1 cellular context compared by ENCODE assay signal in genomic region chr10:87861953-87862643, GRCh38.
TF ChIP-seq lines count a peak whose summit lies in the region.

No MANE protein-coding gene starts in this region.

TF ChIP-seq in GM12878, 131 proteins besides CTCF, POLR2A, EP300 and RAD21 (continued from another document and continues in another):
- TF ChIP-seq CHD2 (IDR thresholded peaks at IDR 0.05; ENCODE audit: borderline replicate concordance, low read depth, low read length) (peak; percentile 96), HDGF (IDR thresholded peaks at IDR 0.05) (no peak), DPF2 (IDR thresholded peaks at IDR 0.05) (peak; percentile 77), TARDBP (IDR thresholded peaks at IDR 0.05; ENCODE audit: borderline replicate concordance) (peak; percentile 81), TCF3 (IDR thresholded peaks at IDR 0.05; ENCODE audit: borderline replicate concordance, insufficient read depth, low read depth, low read length) (peak; percentile 86; the same call in 1 of the 2 replicates), ASH2L (IDR thresholded peaks at IDR 0.05; ENCODE audit: borderline replicate concordance, low read depth) (no peak), GABPA (IDR thresholded peaks at IDR 0.05; ENCODE audit: low read depth) (peak; percentile 49; the same call in 1 of the 2 replicates), CEBPB (IDR thresholded peaks at IDR 0.05; ENCODE audit: borderline replicate concordance in 1 of 2, low read depth in 2 of 2, low read length in 2 of 2) (no peak), WRNIP1 (IDR thresholded peaks at IDR 0.05; ENCODE audit: borderline replicate concordance, low read depth, low read length) (peak; percentile 95; the same call in 1 of the 2 replicates), MEF2B (IDR thresholded peaks at IDR 0.05; ENCODE audit: partially characterized antibody, poor library complexity, severe bottlenecking) (peak; percentile 79), CEBPZ (IDR thresholded peaks at IDR 0.05; ENCODE audit: low read depth, low read length) (0 out of 2 replicates have a peak, but pooled peaks have one; percentile 24), LARP7 (IDR thresholded peaks at IDR 0.05) (0 out of 2 replicates have a peak, but pooled peaks have one; percentile 61), RCOR1 (conservative IDR thresholded peaks at IDR 0.05; ENCODE audit: low read depth, low read length) (peak; percentile 95), POLR2AphosphoS5 (IDR thresholded peaks at IDR 0.05; ENCODE audit: low read length) (peak; percentile 91), HCFC1 (IDR thresholded peaks at IDR 0.05; ENCODE audit: low read length) (peak; percentile 62), NR2C1 (IDR thresholded peaks at IDR 0.05) (peak; percentile 74), MEF2A (IDR thresholded peaks at IDR 0.05; ENCODE audit: insufficient read depth, low read depth, low read length) (peak; percentile 73; the same call in 1 of the 2 replicates), BHLHE40 (IDR thresholded peaks at IDR 0.05; ENCODE audit: borderline replicate concordance in 1 of 2, low read depth in 2 of 2, low read length in 1 of 2) (peak; percentile 96 to 99), SP1 (IDR thresholded peaks at IDR 0.05; ENCODE audit: low read depth, low read length) (peak; percentile 100), ZNF24 (IDR thresholded peaks at IDR 0.05) (peak; percentile 81), NR2C2 (IDR thresholded peaks at IDR 0.05; ENCODE audit: borderline replicate concordance, control insufficient read depth, insufficient read length, low read depth) (no peak), ZNF207 (IDR thresholded peaks at IDR 0.05; ENCODE audit: borderline replicate concordance) (peak; percentile 93), BCL11A (IDR thresholded peaks at IDR 0.05; ENCODE audit: low read depth, low read length) (peak; percentile 59; the same call in 1 of the 2 replicates), NR2F1 (conservative IDR thresholded peaks at IDR 0.05) (peak; percentile 92), RUNX3 (IDR thresholded peaks at IDR 0.05; ENCODE audit: low read length) (peak; percentile 88), FOXM1 (IDR thresholded peaks at IDR 0.05; ENCODE audit: low read depth, low read length) (peak; percentile 74; the same call in 1 of the 2 replicates), EGR1 (IDR thresholded peaks at IDR 0.05; ENCODE audit: borderline replicate concordance in 1 of 2, low read depth in 2 of 2, low read length in 2 of 2) (peak; percentile 28 to 87), SIN3A (IDR thresholded peaks at IDR 0.05; ENCODE audit: low read depth, low read length) (peak; percentile 30; the same call in 1 of the 2 replicates), HDAC6 (IDR thresholded peaks at IDR 0.05; ENCODE audit: unreplicated experiment) (no peak), ATF7 (IDR thresholded peaks at IDR 0.05; ENCODE audit: low read depth) (peak; percentile 29; the same call in 1 of the 2 replicates), YY1 (IDR thresholded peaks at IDR 0.05; ENCODE audit: low read depth, low read length) (peak; percentile 93), RFX5 (IDR thresholded peaks at IDR 0.05; ENCODE audit: low read depth, low read length) (peak; percentile 73), BRCA1 (IDR thresholded peaks at IDR 0.05; ENCODE audit: low read depth, low read length) (no peak), SMC3 (IDR thresholded peaks at IDR 0.05; ENCODE audit: borderline replicate concordance, low read length) (peak; percentile 7; the same call in 1 of the 2 replicates), KLF5 (IDR thresholded peaks at IDR 0.05; ENCODE audit: partially characterized antibody) (peak; percentile 93), ZBTB11 (CRISPR knock-in tag; IDR thresholded peaks at IDR 0.05) (peak; percentile 45; the same call in 1 of the 2 replicates), RELB (IDR thresholded peaks at IDR 0.05; ENCODE audit: low read depth) (peak; percentile 96), TBL1XR1 (IDR thresholded peaks at IDR 0.05; ENCODE audit: low read depth, low read length) (peak; percentile 85), E2F4 (IDR thresholded peaks at IDR 0.05; ENCODE audit: low read depth, low read length) (peak; percentile 28; the same call in 1 of the 2 replicates), EED (IDR thresholded peaks at IDR 0.05; ENCODE audit: low read depth) (peak; percentile 82), MYB (IDR thresholded peaks at IDR 0.05; ENCODE audit: borderline replicate concordance, low read depth, low read length) (no peak), MAX (IDR thresholded peaks at IDR 0.05; ENCODE audit: low read depth, low read length) (peak; percentile 73), POLR2AphosphoS2 (IDR thresholded peaks at IDR 0.05; ENCODE audit: low read depth, low read length) (peak; percentile 77; the same call in 1 of the 2 replicates), CHD1 (IDR thresholded peaks at IDR 0.05; ENCODE audit: low read depth, low read length) (0 out of 2 replicates have a peak, but pooled peaks have one; percentile 10), SRF (IDR thresholded peaks at IDR 0.05; ENCODE audit: low read depth in 2 of 2, low read length in 2 of 2) (peak in 1 of 2 experiments; percentile 61; a peak in 1 of 4 replicates), IRF4 (IDR thresholded peaks at IDR 0.05; ENCODE audit: low read depth, low read length) (peak; percentile 84), JUND (IDR thresholded peaks at IDR 0.05; ENCODE audit: low read depth, low read length) (peak; percentile 39; the same call in 1 of the 2 replicates), ETV6 (conservative IDR thresholded peaks at IDR 0.05 in 1 of 2, IDR thresholded peaks at IDR 0.05 in 1 of 2; ENCODE audit: borderline replicate concordance in 1 of 2, low read depth in 1 of 2) (peak in 1 of 2 experiments; percentile 80; a peak in 2 of 4 replicates), STAT1 (conservative IDR thresholded peaks at IDR 0.05) (peak; percentile 92; the same call in 1 of the 2 replicates), NBN (IDR thresholded peaks at IDR 0.05) (peak; percentile 93), PBX3 (IDR thresholded peaks at IDR 0.05; ENCODE audit: insufficient replicate concordance, low read depth, low read length) (peak; percentile 60), SMAD5 (IDR thresholded peaks at IDR 0.05; ENCODE audit: low read depth) (peak; percentile 32; the same call in 1 of the 2 replicates), PAX5 (IDR thresholded peaks at IDR 0.05; ENCODE audit: borderline replicate concordance, low read depth, low read length) (peak; percentile 44; the same call in 1 of the 2 replicates), IRF3 (IDR thresholded peaks at IDR 0.05) (no peak)
